1 cellular context compared by ENCODE assay signal in genomic region chr21:36763305-36763704, GRCh38.
TF ChIP-seq lines count a peak whose summit lies in the region.

No MANE protein-coding gene starts in this region.

TF ChIP-seq in A549, 52 proteins besides CTCF, POLR2A, EP300 and RAD21:
- TF ChIP-seq, protein P1, sequence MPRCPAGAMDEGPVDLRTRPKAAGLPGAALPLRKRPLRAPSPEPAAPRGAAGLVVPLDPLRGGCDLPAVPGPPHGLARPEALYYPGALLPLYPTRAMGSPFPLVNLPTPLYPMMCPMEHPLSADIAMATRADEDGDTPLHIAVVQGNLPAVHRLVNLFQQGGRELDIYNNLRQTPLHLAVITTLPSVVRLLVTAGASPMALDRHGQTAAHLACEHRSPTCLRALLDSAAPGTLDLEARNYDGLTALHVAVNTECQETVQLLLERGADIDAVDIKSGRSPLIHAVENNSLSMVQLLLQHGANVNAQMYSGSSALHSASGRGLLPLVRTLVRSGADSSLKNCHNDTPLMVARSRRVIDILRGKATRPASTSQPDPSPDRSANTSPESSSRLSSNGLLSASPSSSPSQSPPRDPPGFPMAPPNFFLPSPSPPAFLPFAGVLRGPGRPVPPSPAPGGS (IDR thresholded peaks at IDR 0.05) = no peak
- TF ChIP-seq MAFK (IDR thresholded peaks at IDR 0.05; ENCODE audit: partially characterized antibody) (peak; percentile 15), NPAS2 (CRISPR knock-in tag; IDR thresholded peaks at IDR 0.05; ENCODE audit: borderline replicate concordance) (no peak)
